In the genomic region with DNA sequence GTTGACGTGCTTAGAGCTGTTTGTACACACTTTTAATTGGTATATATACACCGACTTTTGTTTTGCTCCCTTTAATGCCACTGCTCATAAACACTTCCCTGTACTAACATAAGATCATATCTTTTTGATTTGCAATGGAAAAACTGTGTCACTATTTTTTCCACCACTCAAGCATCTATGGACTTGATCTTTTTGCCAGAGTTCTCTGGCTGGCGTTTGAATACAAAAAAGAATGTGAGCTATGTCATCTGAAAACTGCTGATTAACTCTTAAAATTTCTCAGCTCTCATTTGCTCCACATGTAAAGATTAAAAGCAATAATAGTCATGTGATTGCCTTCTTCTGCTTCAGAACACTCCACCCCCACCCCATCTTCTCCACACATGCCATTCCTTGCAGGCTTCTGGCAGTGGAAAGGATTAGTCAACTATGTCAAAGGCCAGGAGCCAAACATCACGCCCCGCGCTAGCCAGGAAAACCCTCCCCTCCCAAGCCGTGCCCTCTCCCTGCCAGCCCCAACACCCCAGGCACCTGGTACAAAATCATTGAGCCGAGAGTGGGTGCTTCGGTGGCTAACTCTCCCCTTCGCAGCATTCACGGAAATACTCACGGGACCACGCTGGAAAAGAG, we compare ENCODE assay signal across 8 cellular contexts.
DNase-seq lines count a peak whose midpoint lies in the region; TF ChIP-seq lines count a peak whose summit lies in the region.

No MANE protein-coding gene starts in this region.

- H3K4me3 ChIP-seq in astrocyte of the spinal cord (ENCODE audit: low read depth, low read length) = no peak overlapping the region

- DNase-seq in activated CD8-positive, alpha-beta memory T cell treated with anti-CD3 and anti-CD28 coated beads for 24 hours = peak; percentile 55
- no peak for DNase-seq in activated CD8-positive, alpha-beta memory T cell treated with anti-CD3 and anti-CD28 coated beads, Interleukin-2, amount 50 U/mL, for 4 hours
- peak; percentile 86 for DNase-seq in astrocyte of the spinal cord (ENCODE audit: low read depth, low spot score)
- DNase-seq in left kidney (ENCODE audit: low read depth, low spot score) = peak; percentile 69
- peak; percentile 47 for DNase-seq in type B pancreatic cell (ENCODE audit: extremely low spot score, unreplicated experiment)
- DNase-seq in RKO (ENCODE audit: low spot score) = no peak
- no peak for DNase-seq in KBM-7
- DNase-seq in COR-L47 (lab: John Stamatoyannopoulos, UW) = no peak

- peaks cover 22% of the 10 kb centered on the region for H3K4me1 Mint-ChIP-seq in type B pancreatic cell (ENCODE audit: unreplicated experiment)

- in situ Hi-C loops in astrocyte of the spinal cord (cut with HindIII; ENCODE audit: low sequenced_read_pairs) = no loop called here
- in situ Hi-C loops in KBM-7 (cut with MboI; ENCODE audit: low pct_unique_long_range_greater_than_20kb, low sequenced_read_pairs) = no loop called here

- no peaks in the 10 kb centered on the region for H3K27me3 Mint-ChIP-seq in type B pancreatic cell

- no peak overlapping the region for H3K4me3 Mint-ChIP-seq in type B pancreatic cell

- H3K36me3 Mint-ChIP-seq in type B pancreatic cell = no peaks in the 10 kb centered on the region

- H3K9me3 Mint-ChIP-seq in type B pancreatic cell = no peaks in the 10 kb centered on the region

- H3K27ac Mint-ChIP-seq in type B pancreatic cell = no peak overlapping the region

- TF ChIP-seq CTCF in astrocyte of the spinal cord (IDR thresholded peaks at IDR 0.05; ENCODE audit: low read depth, low read length) (no peak), type B pancreatic cell (conservative IDR thresholded peaks at IDR 0.05) (no peak)

Comparison
In these comparisons a context has a peak if more than half of its experiments do, and no peak if none do; other contexts are left out.
1. DNase-seq: peak in activated CD8-positive, alpha-beta memory T cell treated with anti-CD3 and anti-CD28 coated beads for 24 hours (single experiment), astrocyte of the spinal cord (single experiment), left kidney (single experiment) and type B pancreatic cell (single experiment); none in activated CD8-positive, alpha-beta memory T cell treated with anti-CD3 and anti-CD28 coated beads, Interleukin-2, amount 50 U/mL, for 4 hours (single experiment), RKO (single experiment), KBM-7 (single experiment) and COR-L47 (single experiment).